ENCODE assay signal across 8 cellular contexts in the genomic region with DNA sequence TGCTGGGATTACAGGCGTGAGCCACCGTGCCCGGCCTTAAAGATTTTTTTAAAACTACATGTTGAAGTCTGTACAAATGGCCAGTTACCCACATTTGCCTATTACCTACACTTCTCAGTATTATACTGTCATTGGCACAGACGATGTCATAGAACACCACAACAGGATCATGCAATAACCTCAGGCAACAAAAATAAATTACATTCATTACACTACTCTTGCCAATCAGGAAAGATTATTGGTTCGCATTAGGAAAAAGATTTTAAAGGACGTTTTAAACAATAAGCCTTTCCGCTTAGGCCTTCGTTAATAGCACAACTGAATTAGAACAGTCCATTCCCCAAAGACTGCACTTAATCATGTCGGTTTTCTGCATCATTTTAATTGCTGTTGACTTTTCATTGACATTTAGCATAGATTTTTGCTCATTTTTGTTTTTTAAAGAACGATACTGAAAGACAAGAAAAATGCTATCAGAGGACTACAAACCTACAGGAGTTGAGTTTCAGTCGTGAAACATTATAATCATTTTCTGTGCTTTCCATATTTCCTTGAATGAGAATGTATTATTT. TPM values are rescaled to one million over a fixed set of nuclear protein-coding genes. Genes with fewer than 3 reads are reported as not detected.
DNase-seq lines count a peak whose midpoint lies in the region; ATAC-seq and TF ChIP-seq lines count a peak whose summit lies in the region.

No MANE protein-coding gene starts in this region.

- H3K9me3 ChIP-seq in Caco-2, result no peaks in the 10 kb centered on the region

- H3K36me3 Mint-ChIP-seq in Caco-2 (ENCODE audit: insufficient read depth, unreplicated experiment) (peaks cover 14% of the 10 kb centered on the region), neural crest cell (ENCODE audit: low read depth) (peaks cover 4% of the 10 kb centered on the region)
- H3K36me3 Mint-ChIP-seq in central memory CD8-positive, alpha-beta T cell (ENCODE audit: insufficient read depth), result peaks cover 20% of the 10 kb centered on the region

- CTCF ChIA-PET in Caco-2 (lab: Charles Lee), result no interaction called here

- no peaks in the 10 kb centered on the region for H3K9me3 Mint-ChIP-seq in Caco-2 (ENCODE audit: unreplicated experiment)
- H3K9me3 Mint-ChIP-seq in central memory CD8-positive, alpha-beta T cell, result no peaks in the 10 kb centered on the region
- no peaks in the 10 kb centered on the region for H3K9me3 Mint-ChIP-seq in neural crest cell

- H3K36me3 ChIP-seq in Caco-2 (ENCODE audit: control insufficient read depth, insufficient read depth, low read length), result no peaks in the 10 kb centered on the region

- no peak for DNase-seq in Caco-2
- peak; percentile 12 for DNase-seq in LHCN-M2 (ENCODE audit: low read depth)
- no peak for DNase-seq in central memory CD8-positive, alpha-beta T cell (ENCODE audit: low spot score in 2 of 2)
- no peak for DNase-seq in neural crest cell (ENCODE audit: low read depth, low spot score)
- DNase-seq in GM10266 (ENCODE audit: extremely low spot score), result no peak
- no peak for DNase-seq in activated effector memory CD4-positive, alpha-beta T cell treated with Interleukin-2 at 50 U/mL for 16 hours
- no peak for DNase-seq in stimulated activated CD4-positive, alpha-beta T cell treated with anti-CD3 and anti-CD28 coated beads, Interleukin-4, amount 100 ng/mL, for 1 hour
- no peak for DNase-seq in T-helper 9 cell

- ATAC-seq in central memory CD8-positive, alpha-beta T cell (replicated peaks; ENCODE audit: extremely low read depth, poor library complexity, severe bottlenecking), result no peak

- no peaks in the 10 kb centered on the region for H3K27me3 ChIP-seq in Caco-2 (replicated peaks; ENCODE audit: control insufficient read depth, insufficient read depth, low read length)

- H3K4me1 ChIP-seq in Caco-2, result peaks cover 10% of the 10 kb centered on the region

- TF ChIP-seq CTCF in Caco-2 (IDR thresholded peaks at IDR 0.05; ENCODE audit: insufficient read depth in 1 of 2, low read depth in 1 of 2, low read length in 1 of 2, severe bottlenecking in 1 of 2, unreplicated experiment in 1 of 2) (no peak), neural crest cell (conservative IDR thresholded peaks at IDR 0.05) (no peak), GM10266 (IDR thresholded peaks at IDR 0.05; ENCODE audit: control insufficient read depth, insufficient read depth, low read depth, missing control alignments) (no peak)

- H3K4me3 Mint-ChIP-seq in Caco-2 (ENCODE audit: unreplicated experiment) (peak overlapping the region; percentile 85), neural crest cell (peak overlapping the region; percentile 84)
- H3K4me3 Mint-ChIP-seq in central memory CD8-positive, alpha-beta T cell, result peak overlapping the region; percentile 99

- peak overlapping the region; percentile 55 for H3K27ac Mint-ChIP-seq in Caco-2 (ENCODE audit: unreplicated experiment)
- peak overlapping the region; percentile 99 for H3K27ac Mint-ChIP-seq in central memory CD8-positive, alpha-beta T cell (ENCODE audit: low read depth)
- peak overlapping the region; percentile 69 for H3K27ac Mint-ChIP-seq in neural crest cell (ENCODE audit: unreplicated experiment)

- H3K4me3 ChIP-seq in Caco-2 (ENCODE audit: low read depth, low read length), result peak overlapping the region; percentile 94

- H3K27me3 Mint-ChIP-seq in Caco-2 (ENCODE audit: insufficient read depth, unreplicated experiment) (no peaks in the 10 kb centered on the region), neural crest cell (ENCODE audit: low read depth) (no peaks in the 10 kb centered on the region)
- H3K27me3 Mint-ChIP-seq in central memory CD8-positive, alpha-beta T cell, result no peaks in the 10 kb centered on the region

- intact Hi-C loops in Caco-2 (cut with micrococcal nuclease; ENCODE audit: unreplicated experiment), result no loop called here

- TSS peak; percentile 87 for BruUV-seq in Caco-2 (replicated peaks; lab: Mats Ljungman, UMichigan)

- POLR2A ChIA-PET in Caco-2 (lab: Charles Lee), result no interaction called here

- H3K4me1 Mint-ChIP-seq in Caco-2 (ENCODE audit: low read depth, unreplicated experiment) (peaks cover 27% of the 10 kb centered on the region), neural crest cell (peaks cover 40% of the 10 kb centered on the region)
- H3K4me1 Mint-ChIP-seq in central memory CD8-positive, alpha-beta T cell, result peaks cover 36% of the 10 kb centered on the region

RNA-seq across cellular contexts. Expression of gene SENP6, which starts 0.9 kb away (rescaled TPM):
- total RNA-seq in Caco-2 (2022) (91.9 and 94.9 TPM in 2 replicates), LHCN-M2 (2014; rRNA removed) (42.7 and 53.2 TPM in 2 replicates), neural crest cell (95.2 and 96.5 TPM in 2 replicates)
- 11.9 TPM for polyA plus RNA-seq in LHCN-M2 (2012)
